Comparison of ENCODE assay signal across 26 cellular contexts in genomic region chr2:107622741-107623310, GRCh38.
"Had no signal": no experiment of that assay in that cellular context is flagged by ENCODE, and none has a peak within 500 bp of the region (broad histone marks: within the 10 kb centered on the region; RNA-seq: fewer than 3 reads in every experiment).

No MANE protein-coding gene starts in this region.

- H3K27ac ChIP-seq: breast epithelium, cardiac muscle cell, coronary artery, dorsolateral prefrontal cortex, esophagus muscularis mucosa, foreskin keratinocyte, gastrocnemius medialis, VCaP had no signal

- DNase-seq: activated CD4-positive, alpha-beta T cell treated with anti-CD3 and anti-CD28 coated beads for 48 hours; activated CD4-positive, alpha-beta T cell treated with anti-CD3 and anti-CD28 coated beads, Interleukin-2, amount 50 U/mL, for 1 hour; activated CD4-positive, alpha-beta T cell treated with anti-CD3 and anti-CD28 coated beads, Interleukin-2, amount 50 U/mL, for 48 hours; activated CD8-positive, alpha-beta memory T cell treated with anti-CD3 and anti-CD28 coated beads for 24 hours; activated CD8-positive, alpha-beta T cell treated with anti-CD3 and anti-CD28 coated beads for 36 hours; activated effector memory CD4-positive, alpha-beta T cell treated with Interleukin-2 at 50 U/mL for 16 hours; activated gamma-delta T cell treated with Interleukin-2 at 50 U/mL for 16 hours; activated naive CD4-positive, alpha-beta T cell treated with anti-CD3 and anti-CD28 coated beads, Interleukin-2, amount 50 U/mL, for 16 hours; activated naive CD4-positive, alpha-beta T cell treated with Interleukin-2 at 50 U/mL for 16 hours; activated T-cell treated with anti-CD3 and anti-CD28 coated beads, Interleukin-2, amount 50 U/mL, for 4 hours; amniotic stem cell; anterior cingulate cortex; dorsolateral prefrontal cortex; effector memory CD8-positive, alpha-beta T cell; erythroblast; foreskin keratinocyte; gastrocnemius medialis; head of caudate nucleus; T-helper 2 cell had no signal

- H3K27me3 ChIP-seq: breast epithelium, cardiac muscle cell, dorsolateral prefrontal cortex, esophagus muscularis mucosa, foreskin keratinocyte, gastrocnemius medialis had no signal

- H3K4me1 ChIP-seq: breast epithelium, esophagus muscularis mucosa, foreskin keratinocyte, gastrocnemius medialis had no signal

- H3K4me3 ChIP-seq: breast epithelium, cardiac muscle cell, coronary artery, dorsolateral prefrontal cortex, esophagus muscularis mucosa, gastrocnemius medialis had no signal

- ATAC-seq: activated CD8-positive, alpha-beta T cell treated with anti-CD3 and anti-CD28 coated beads for 36 hours; activated T-cell treated with anti-CD3 and anti-CD28 coated beads, Interleukin-2, amount 50 U/mL, for 4 hours; activated T-helper 17 cell treated with anti-CD3 and anti-CD28 coated beads, Interleukin-2, amount 50 U/mL, for 72 hours; effector memory CD8-positive, alpha-beta T cell; foreskin keratinocyte; gastrocnemius medialis; WTC11 had no signal

- H3K9me3 ChIP-seq: gastrocnemius medialis had no signal

- H3K36me3 ChIP-seq: breast epithelium, cardiac muscle cell, esophagus muscularis mucosa, gastrocnemius medialis had no signal
